Comparison of ENCODE assay signal across 39 cellular contexts in the genomic region with DNA sequence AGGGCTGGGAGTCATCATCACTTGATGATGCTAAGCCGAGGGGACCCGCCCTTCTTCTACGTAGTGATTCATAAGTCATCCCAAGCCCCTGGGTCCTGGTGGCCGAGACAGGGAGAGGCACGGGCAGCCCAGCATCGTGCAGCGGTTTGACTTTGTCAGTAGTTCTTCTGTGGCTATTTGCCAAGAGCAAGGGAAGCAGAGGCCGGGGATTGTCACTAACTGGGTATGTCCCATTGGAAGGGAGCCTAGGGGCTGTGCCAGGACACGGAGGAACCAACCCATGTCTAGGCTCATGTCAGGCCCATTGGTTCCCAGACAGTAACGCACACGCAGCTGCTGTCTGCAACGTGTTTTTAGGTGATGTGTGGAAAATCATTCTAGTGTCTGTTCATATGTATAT. TPM values are rescaled to one million over a fixed set of nuclear protein-coding genes. Genes with fewer than 3 reads are reported as not detected.
"Had no signal": no experiment of that assay in that cellular context is flagged by ENCODE, and none has a peak within 500 bp of the region (broad histone marks: within the 10 kb centered on the region; RNA-seq: fewer than 3 reads in every experiment).

No MANE protein-coding gene starts in this region.

- H3K27ac Mint-ChIP-seq: activated CD4-positive, alpha-beta memory T cell treated with anti-CD3 and anti-CD28 coated beads, Interleukin-2, amount 10 ng/mL, durations not matched to agents 7 days and 5 days; activated CD4-positive, alpha-beta T cell treated with anti-CD3 and anti-CD28 coated beads for 36 hours; activated CD4-positive, alpha-beta T cell treated with anti-CD3 and anti-CD28 coated beads, Interleukin-2, amount 10 ng/mL, durations not matched to agents 7 days and 5 days; activated CD8-positive, alpha-beta memory T cell treated with anti-CD3 and anti-CD28 coated beads, Interleukin-2, amount 10 ng/mL, durations not matched to agents 7 days and 5 days; activated CD8-positive, alpha-beta T cell treated with anti-CD3 and anti-CD28 coated beads, Interleukin-2, amount 10 ng/mL, durations not matched to agents 7 days and 5 days; activated naive CD4-positive, alpha-beta T cell treated with anti-CD3 and anti-CD28 coated beads, Interleukin-2, amount 10 ng/mL, durations not matched to agents 7 days and 5 days; activated naive CD4-positive, alpha-beta T cell treated with anti-CD3 and anti-CD28 coated beads, Interleukin-2, amount 50 U/mL, for 24 hours; activated naive CD8-positive, alpha-beta T cell; activated naive CD8-positive, alpha-beta T cell treated with anti-CD3 and anti-CD28 coated beads, Interleukin-2, amount 10 ng/mL, durations not matched to agents 7 days and 5 days; activated naive CD8-positive, alpha-beta T cell treated with anti-CD3 and anti-CD28 coated beads, Interleukin-2, amount 50 U/mL, for 24 hours; activated T-cell treated with anti-CD3 and anti-CD28 coated beads, Interleukin-2, amount 50 U/mL, for 24 hours; activated T-helper 2 cell treated with anti-CD3 and anti-CD28 coated beads, Interferon-gamma antibody, Interleukin-2, Interleukin-4, amounts not matched to agents 10 μg/mL and 5 μg/mL and 100 μg/mL, durations not matched to agents 14 hours and 24 hours and 36 hours; brain; T-helper 1 cell treated with Interleukin-12 subunit alpha and Interleukin-12 subunit beta and Interleukin-4 antibody, amounts not matched to agents 30 μg/mL and 1 μg/mL, for 36 hours; T-helper 2 cell treated with Interferon-gamma antibody and Interleukin-4, amounts not matched to agents 5 μg/mL and 100 μg/mL, for 36 hours; WTC11 had no signal

- DNase-seq: activated CD4-positive, alpha-beta memory T cell treated with anti-CD3 and anti-CD28 coated beads, Interleukin-2, amount 10 ng/mL, durations not matched to agents 7 days and 5 days; activated CD4-positive, alpha-beta T cell treated with anti-CD3 and anti-CD28 coated beads for 1 hour; activated CD4-positive, alpha-beta T cell treated with anti-CD3 and anti-CD28 coated beads for 36 hours; activated CD4-positive, alpha-beta T cell treated with anti-CD3 and anti-CD28 coated beads for 48 hours; activated CD4-positive, alpha-beta T cell treated with anti-CD3 and anti-CD28 coated beads, Interleukin-2, amount 10 ng/mL, durations not matched to agents 7 days and 5 days; activated CD4-positive, alpha-beta T cell treated with anti-CD3 and anti-CD28 coated beads, Interleukin-2, amount 50 U/mL, for 48 hours; activated CD4-positive, CD25-positive, alpha-beta regulatory T cell; activated CD8-positive, alpha-beta memory T cell treated with anti-CD3 and anti-CD28 coated beads for 24 hours; activated CD8-positive, alpha-beta memory T cell treated with anti-CD3 and anti-CD28 coated beads, Interleukin-2, amount 10 ng/mL, durations not matched to agents 7 days and 5 days; activated CD8-positive, alpha-beta memory T cell treated with anti-CD3 and anti-CD28 coated beads, Interleukin-2, amount 50 U/mL, for 48 hours; activated CD8-positive, alpha-beta T cell treated with anti-CD3 and anti-CD28 coated beads, Interleukin-2, amount 10 ng/mL, durations not matched to agents 7 days and 5 days; activated effector memory CD4-positive, alpha-beta T cell treated with Interleukin-2 at 50 U/mL for 16 hours; activated gamma-delta T cell; activated naive CD4-positive, alpha-beta T cell treated with anti-CD3 and anti-CD28 coated beads, Interleukin-2, amount 10 ng/mL, durations not matched to agents 7 days and 5 days; activated naive CD4-positive, alpha-beta T cell treated with Interleukin-2 at 50 U/mL for 16 hours; activated naive CD8-positive, alpha-beta T cell treated with anti-CD3 and anti-CD28 coated beads, Interleukin-2, amount 10 ng/mL, durations not matched to agents 7 days and 5 days; activated naive CD8-positive, alpha-beta T cell treated with anti-CD3 and anti-CD28 coated beads, Interleukin-2, amount 50 U/mL, for 24 hours; activated T-cell treated with anti-CD3 and anti-CD28 coated beads, Interleukin-2, amount 50 U/mL, for 24 hours; activated T-cell treated with anti-CD3 and anti-CD28 coated beads, Interleukin-2, amount 50 U/mL, for 48 hours; amygdala; anterior cingulate cortex; caudate nucleus; cerebellar nuclear complex; T-helper 1 cell; T-helper 2 cell; T-helper 9 cell; WERI-Rb-1 had no signal

- ATAC-seq: activated CD4-positive, alpha-beta T cell treated with anti-CD3 and anti-CD28 coated beads for 36 hours; activated CD4-positive, CD25-positive, alpha-beta regulatory T cell treated with anti-CD3 and anti-CD28 coated beads, Interleukin-2, amount 50 U/mL, for 24 hours; activated CD8-positive, alpha-beta memory T cell treated with anti-CD3 and anti-CD28 coated beads, Interleukin-2, amount 10 ng/mL, durations not matched to agents 7 days and 5 days; activated CD8-positive, alpha-beta T cell treated with anti-CD3 and anti-CD28 coated beads, Interleukin-2, amount 10 ng/mL, durations not matched to agents 7 days and 5 days; activated naive CD8-positive, alpha-beta T cell treated with anti-CD3 and anti-CD28 coated beads, Interleukin-2, amount 50 U/mL, for 24 hours; WTC11 had no signal

- H3K4me3 Mint-ChIP-seq: activated CD4-positive, alpha-beta memory T cell treated with anti-CD3 and anti-CD28 coated beads, Interleukin-2, amount 10 ng/mL, durations not matched to agents 7 days and 5 days; activated CD4-positive, alpha-beta T cell treated with anti-CD3 and anti-CD28 coated beads for 36 hours; activated CD4-positive, alpha-beta T cell treated with anti-CD3 and anti-CD28 coated beads, Interleukin-2, amount 10 ng/mL, durations not matched to agents 7 days and 5 days; activated CD8-positive, alpha-beta memory T cell treated with anti-CD3 and anti-CD28 coated beads, Interleukin-2, amount 10 ng/mL, durations not matched to agents 7 days and 5 days; activated CD8-positive, alpha-beta T cell treated with anti-CD3 and anti-CD28 coated beads, Interleukin-2, amount 10 ng/mL, durations not matched to agents 7 days and 5 days; activated naive CD4-positive, alpha-beta T cell treated with anti-CD3 and anti-CD28 coated beads, Interleukin-2, amount 10 ng/mL, durations not matched to agents 7 days and 5 days; activated naive CD4-positive, alpha-beta T cell treated with anti-CD3 and anti-CD28 coated beads, Interleukin-2, amount 50 U/mL, for 24 hours; activated naive CD8-positive, alpha-beta T cell; activated naive CD8-positive, alpha-beta T cell treated with anti-CD3 and anti-CD28 coated beads, Interleukin-2, amount 10 ng/mL, durations not matched to agents 7 days and 5 days; activated naive CD8-positive, alpha-beta T cell treated with anti-CD3 and anti-CD28 coated beads, Interleukin-2, amount 50 U/mL, for 24 hours; activated T-cell treated with anti-CD3 and anti-CD28 coated beads, Interleukin-2, amount 50 U/mL, for 24 hours; brain; central memory CD8-positive, alpha-beta T cell; T-helper 1 cell treated with Interleukin-12 subunit alpha and Interleukin-12 subunit beta and Interleukin-4 antibody, amounts not matched to agents 30 μg/mL and 1 μg/mL, for 36 hours; T-helper 2 cell treated with Interferon-gamma antibody and Interleukin-4, amounts not matched to agents 5 μg/mL and 100 μg/mL, for 36 hours; WTC11 had no signal

- H3K4me1 Mint-ChIP-seq: activated CD4-positive, alpha-beta memory T cell treated with anti-CD3 and anti-CD28 coated beads, Interleukin-2, amount 10 ng/mL, durations not matched to agents 7 days and 5 days; activated CD4-positive, alpha-beta T cell treated with anti-CD3 and anti-CD28 coated beads for 36 hours; activated CD4-positive, alpha-beta T cell treated with anti-CD3 and anti-CD28 coated beads, Interleukin-2, amount 10 ng/mL, durations not matched to agents 7 days and 5 days; activated CD8-positive, alpha-beta memory T cell treated with anti-CD3 and anti-CD28 coated beads, Interleukin-2, amount 10 ng/mL, durations not matched to agents 7 days and 5 days; activated naive CD4-positive, alpha-beta T cell treated with anti-CD3 and anti-CD28 coated beads, Interleukin-2, amount 10 ng/mL, durations not matched to agents 7 days and 5 days; activated naive CD4-positive, alpha-beta T cell treated with anti-CD3 and anti-CD28 coated beads, Interleukin-2, amount 50 U/mL, for 24 hours; activated naive CD8-positive, alpha-beta T cell treated with anti-CD3 and anti-CD28 coated beads, Interleukin-2, amount 10 ng/mL, durations not matched to agents 7 days and 5 days; brain; central memory CD8-positive, alpha-beta T cell; WTC11 had no signal

- H3K9me3 Mint-ChIP-seq: activated naive CD4-positive, alpha-beta T cell treated with anti-CD3 and anti-CD28 coated beads, Interleukin-2, amount 50 U/mL, for 24 hours; activated T-cell treated with anti-CD3 and anti-CD28 coated beads, Interleukin-2, amount 50 U/mL, for 24 hours; activated T-helper 2 cell treated with anti-CD3 and anti-CD28 coated beads, Interferon-gamma antibody, Interleukin-2, Interleukin-4, amounts not matched to agents 10 μg/mL and 5 μg/mL and 100 μg/mL, durations not matched to agents 14 hours and 24 hours and 36 hours; central memory CD8-positive, alpha-beta T cell had no signal

- H3K36me3 Mint-ChIP-seq: activated CD8-positive, alpha-beta memory T cell treated with anti-CD3 and anti-CD28 coated beads, Interleukin-2, amount 10 ng/mL, durations not matched to agents 7 days and 5 days; activated naive CD4-positive, alpha-beta T cell treated with anti-CD3 and anti-CD28 coated beads, Interleukin-2, amount 10 ng/mL, durations not matched to agents 7 days and 5 days; activated naive CD4-positive, alpha-beta T cell treated with anti-CD3 and anti-CD28 coated beads, Interleukin-2, amount 50 U/mL, for 24 hours; activated naive CD8-positive, alpha-beta T cell; brain had no signal

RNA-seq across cellular contexts. Expression of a gene that starts 58.5 kb away (rescaled TPM):
- total RNA-seq: activated CD4-positive, alpha-beta memory T cell treated with anti-CD3 and anti-CD28 coated beads, Interleukin-2, amount 10 ng/mL, durations not matched to agents 7 days and 5 days; activated CD4-positive, alpha-beta T cell treated with anti-CD3 and anti-CD28 coated beads for 36 hours; activated CD4-positive, alpha-beta T cell treated with anti-CD3 and anti-CD28 coated beads, Interleukin-2, amount 10 ng/mL, durations not matched to agents 7 days and 5 days; activated CD8-positive, alpha-beta memory T cell treated with anti-CD3 and anti-CD28 coated beads, Interleukin-2, amount 10 ng/mL, durations not matched to agents 7 days and 5 days; activated CD8-positive, alpha-beta T cell treated with anti-CD3 and anti-CD28 coated beads, Interleukin-2, amount 10 ng/mL, durations not matched to agents 7 days and 5 days; activated naive CD8-positive, alpha-beta T cell treated with anti-CD3 and anti-CD28 coated beads, Interleukin-2, amount 10 ng/mL, durations not matched to agents 7 days and 5 days; activated T-helper 2 cell treated with anti-CD3 and anti-CD28 coated beads, Interferon-gamma antibody, Interleukin-2, Interleukin-4, amounts not matched to agents 10 μg/mL and 5 μg/mL and 100 μg/mL, durations not matched to agents 14 hours and 24 hours and 36 hours; ascending aorta; cardiac muscle cell; chondrocyte had no signal
